8 cellular contexts compared by ENCODE assay signal in the genomic region with DNA sequence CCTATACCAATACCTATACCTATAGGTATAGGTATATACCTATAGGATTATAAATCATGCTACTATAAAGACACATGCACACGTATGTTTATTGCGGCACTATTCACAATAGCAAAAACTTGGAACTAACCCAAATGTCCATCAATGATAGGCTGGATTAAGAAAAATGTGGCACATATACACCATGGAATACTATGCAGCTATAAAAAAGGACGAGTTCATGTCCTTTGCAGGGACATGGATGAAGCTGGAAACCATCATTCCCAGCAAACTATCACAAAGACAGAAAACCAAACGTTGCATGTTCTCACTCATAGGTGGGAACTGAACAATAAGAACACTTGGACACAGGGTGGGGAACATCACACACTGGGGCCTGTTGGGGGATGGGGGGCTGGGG. TPM values are rescaled to one million over a fixed set of nuclear protein-coding genes. Genes with fewer than 3 reads are reported as not detected.
"Had no signal": no experiment of that assay in that cellular context is flagged by ENCODE, and none has a peak within 500 bp of the region (broad histone marks: within the 10 kb centered on the region; RNA-seq: fewer than 3 reads in every experiment).

No MANE protein-coding gene starts in this region.

RNA-seq across cellular contexts. Expression of a gene that starts 32.7 kb away (rescaled TPM):
- total RNA-seq: OCI-LY7, PC-3, PC-9, Right ventricle myocardium inferior, Right ventricle myocardium superior, RPMI7951, SJCRH30, SJSA1 had no signal
